ENCODE assay signal across 27 cellular contexts in genomic region chr11:11611381-11611780, GRCh38. TPM values are rescaled to one million over a fixed set of nuclear protein-coding genes. Genes with fewer than 3 reads are reported as not detected.
DNase-seq lines count a peak whose midpoint lies in the region; ATAC-seq lines count a peak whose summit lies in the region.
"Had no signal": no experiment of that assay in that cellular context is flagged by ENCODE, and none has a peak within 500 bp of the region (broad histone marks: within the 10 kb centered on the region; RNA-seq: fewer than 3 reads in every experiment).

No MANE protein-coding gene starts in this region.

- H3K27me3 Mint-ChIP-seq in stimulated activated naive B cell treated with anti-CD40 and anti-IgM and Interleukin-4, amounts not matched to agents 10 μg/mL and 1 μg/mL and 100 μg/mL, for 72 hours, result peaks cover 31 to 37% of the 10 kb centered on the region in 2 donors

- no peak overlapping the region for H3K27ac Mint-ChIP-seq in stimulated activated naive B cell treated with anti-CD40 and anti-IgM and Interleukin-4, amounts not matched to agents 10 μg/mL and 1 μg/mL and 100 μg/mL, for 72 hours
- H3K27ac Mint-ChIP-seq: activated naive CD8-positive, alpha-beta T cell treated with anti-CD3 and anti-CD28 coated beads for 36 hours; CD4-positive, CD25-positive, alpha-beta regulatory T cell had no signal

- H3K9me3 Mint-ChIP-seq in stimulated activated naive B cell treated with anti-CD40 and anti-IgM and Interleukin-4, amounts not matched to agents 10 μg/mL and 1 μg/mL and 100 μg/mL, for 72 hours, result no peaks in the 10 kb centered on the region
- H3K9me3 Mint-ChIP-seq: activated naive CD8-positive, alpha-beta T cell treated with anti-CD3 and anti-CD28 coated beads for 36 hours; neural crest cell had no signal

- peak overlapping the region in 1 of 2 donors; percentile 99 for H3K27ac ChIP-seq in aorta (ENCODE audit: low read depth in 1 of 2, low read length in 2 of 2)
- H3K27ac ChIP-seq: parathyroid adenoma had no signal

- H3K4me3 Mint-ChIP-seq in stimulated activated naive B cell treated with anti-CD40 and anti-IgM and Interleukin-4, amounts not matched to agents 10 μg/mL and 1 μg/mL and 100 μg/mL, for 72 hours, result no peak overlapping the region
- H3K4me3 Mint-ChIP-seq: activated naive CD8-positive, alpha-beta T cell treated with anti-CD3 and anti-CD28 coated beads for 36 hours; CD4-positive, CD25-positive, alpha-beta regulatory T cell; neural crest cell had no signal

- H3K4me3 ChIP-seq in aorta (ENCODE audit: low read length in 2 of 2), result no peak overlapping the region

- ATAC-seq in Right ventricle myocardium superior (ENCODE audit: poor library complexity), result peak; percentile 83
- peak; percentile 64 for ATAC-seq in aorta (ENCODE audit: low FRiP score)
- no peak for ATAC-seq in stimulated activated naive B cell treated with anti-CD40 and anti-IgM and Interleukin-4, amounts not matched to agents 10 μg/mL and 1 μg/mL and 100 μg/mL, for 72 hours (replicated peaks)
- ATAC-seq: sciatic nerve had no signal

- H3K4me1 ChIP-seq in aorta (ENCODE audit: control insufficient read depth in 1 of 2, insufficient read depth in 2 of 2, low read length in 2 of 2), result peaks cover 0 to 22% of the 10 kb centered on the region in 2 donors

- no peaks in the 10 kb centered on the region for H3K36me3 Mint-ChIP-seq in stimulated activated naive B cell treated with anti-CD40 and anti-IgM and Interleukin-4, amounts not matched to agents 10 μg/mL and 1 μg/mL and 100 μg/mL, for 72 hours
- H3K36me3 Mint-ChIP-seq: CD4-positive, CD25-positive, alpha-beta regulatory T cell had no signal

- no peaks in the 10 kb centered on the region for H3K27me3 ChIP-seq in aorta (ENCODE audit: control insufficient read depth in 1 of 2, insufficient read depth in 2 of 2, low read length in 1 of 2)

- no peaks in the 10 kb centered on the region for H3K4me1 Mint-ChIP-seq in stimulated activated naive B cell treated with anti-CD40 and anti-IgM and Interleukin-4, amounts not matched to agents 10 μg/mL and 1 μg/mL and 100 μg/mL, for 72 hours
- H3K4me1 Mint-ChIP-seq: activated naive CD8-positive, alpha-beta T cell treated with anti-CD3 and anti-CD28 coated beads for 36 hours; CD4-positive, CD25-positive, alpha-beta regulatory T cell had no signal

- H3K9me3 ChIP-seq in aorta (ENCODE audit: control insufficient read depth, low read length), result no peaks in the 10 kb centered on the region

- intact Hi-C loops in Right ventricle myocardium superior (cut with DNase I) (no loop called here), aorta (cut with DNase I) (loop anchor here in 1 of 2 donors (10.0 kb wide), 1 partner anchor 147 kb away; no protein-coding TSS in a partner anchor)

- 21 to 29% methylated on average over 6 of the region's 6 CpGs for WGBS in aorta, 2 donors

- peak; percentile 9 for DNase-seq in NCI-H146 (lab: John Stamatoyannopoulos, UW)
- DNase-seq in NCI-H146 treated with DMSO at 0.1 percent for 48 hours (lab: John Stamatoyannopoulos, UW; ENCODE audit: unreplicated experiment), result no peak
- no peak for DNase-seq in Right ventricle myocardium superior
- peak; percentile 79 for DNase-seq in myocyte (ENCODE audit: low read depth)
- peak in 1 of 2 donors; percentile 61 for DNase-seq in aorta
- DNase-seq in stimulated activated naive B cell treated with anti-CD40 and anti-IgM and Interleukin-4, amounts not matched to agents 10 μg/mL and 1 μg/mL and 100 μg/mL, for 72 hours, result no peak
- DNase-seq in NCI-H2196 (lab: John Stamatoyannopoulos, UW; ENCODE audit: unreplicated experiment), result no peak
- DNase-seq in stimulated activated CD4-positive, alpha-beta T cell treated with anti-CD3 and anti-CD28 coated beads, Interleukin-2, amount 100 ng/mL, for 48 hours, result no peak
- DNase-seq: 8988T; activated CD4-positive, alpha-beta T cell treated with anti-CD3 and anti-CD28 coated beads for 4 hours; activated effector memory CD4-positive, alpha-beta T cell treated with anti-CD3 and anti-CD28 coated beads, Interleukin-2, amount 50 U/mL, for 16 hours; activated naive CD8-positive, alpha-beta T cell treated with anti-CD3 and anti-CD28 coated beads for 36 hours; activated T-cell treated with anti-CD3 and anti-CD28 coated beads, Interleukin-2, amount 50 U/mL, for 1 hour; CD4-positive, CD25-positive, alpha-beta regulatory T cell; cerebellar nuclear complex; glutamatergic neuron; GOT3; KG1; kidney; NCI-H1436; NCI-H510A; SIG-M5; stimulated activated CD4-positive, alpha-beta T cell treated with anti-CD3 and anti-CD28 coated beads, Interleukin-15, amount 100 ng/mL, for 24 hours; stimulated activated naive CD4-positive, alpha-beta T cell treated with Interleukin-2 at 50 U/mL for 16 hours had no signal

- H3K36me3 ChIP-seq in aorta (ENCODE audit: control insufficient read depth in 1 of 2, insufficient read depth in 2 of 2, low read length in 1 of 2), result no peaks in the 10 kb centered on the region

RNA-seq across cellular contexts. Expression of gene GALNT18, which starts 10.4 kb away (rescaled TPM):
- total RNA-seq in Right ventricle myocardium superior (24.5 TPM), myocyte (3.3 and 5.3 TPM in 2 replicates), aorta (10 to 100 TPM; 37.3 to 60.6 TPM)
- 10.8 TPM for polyA plus RNA-seq in myocyte (2012)
- polyA plus RNA-seq in aorta, result 1 to 10 TPM; 5.3 to 5.5 TPM
- total RNA-seq: CD4-positive, CD25-positive, alpha-beta regulatory T cell had no signal

Comparison
In these comparisons a context has a peak if more than half of its experiments do, and no peak if none do; other contexts are left out.
1. DNase-seq: peak in NCI-H146 (single experiment) and myocyte (single experiment); none in NCI-H146 treated with DMSO at 0.1 percent for 48 hours (single experiment), Right ventricle myocardium superior (single experiment), stimulated activated naive B cell treated with anti-CD40 and anti-IgM and Interleukin-4, amounts not matched to agents 10 μg/mL and 1 μg/mL and 100 μg/mL, for 72 hours (single experiment), NCI-H2196 (single experiment) and stimulated activated CD4-positive, alpha-beta T cell treated with anti-CD3 and anti-CD28 coated beads, Interleukin-2, amount 100 ng/mL, for 48 hours (0 of 2).
2. ATAC-seq: peak in Right ventricle myocardium superior (single experiment) and aorta (single experiment); none in stimulated activated naive B cell treated with anti-CD40 and anti-IgM and Interleukin-4, amounts not matched to agents 10 μg/mL and 1 μg/mL and 100 μg/mL, for 72 hours (0 of 2).